ENCODE assay signal across 9 cellular contexts in the genomic region with DNA sequence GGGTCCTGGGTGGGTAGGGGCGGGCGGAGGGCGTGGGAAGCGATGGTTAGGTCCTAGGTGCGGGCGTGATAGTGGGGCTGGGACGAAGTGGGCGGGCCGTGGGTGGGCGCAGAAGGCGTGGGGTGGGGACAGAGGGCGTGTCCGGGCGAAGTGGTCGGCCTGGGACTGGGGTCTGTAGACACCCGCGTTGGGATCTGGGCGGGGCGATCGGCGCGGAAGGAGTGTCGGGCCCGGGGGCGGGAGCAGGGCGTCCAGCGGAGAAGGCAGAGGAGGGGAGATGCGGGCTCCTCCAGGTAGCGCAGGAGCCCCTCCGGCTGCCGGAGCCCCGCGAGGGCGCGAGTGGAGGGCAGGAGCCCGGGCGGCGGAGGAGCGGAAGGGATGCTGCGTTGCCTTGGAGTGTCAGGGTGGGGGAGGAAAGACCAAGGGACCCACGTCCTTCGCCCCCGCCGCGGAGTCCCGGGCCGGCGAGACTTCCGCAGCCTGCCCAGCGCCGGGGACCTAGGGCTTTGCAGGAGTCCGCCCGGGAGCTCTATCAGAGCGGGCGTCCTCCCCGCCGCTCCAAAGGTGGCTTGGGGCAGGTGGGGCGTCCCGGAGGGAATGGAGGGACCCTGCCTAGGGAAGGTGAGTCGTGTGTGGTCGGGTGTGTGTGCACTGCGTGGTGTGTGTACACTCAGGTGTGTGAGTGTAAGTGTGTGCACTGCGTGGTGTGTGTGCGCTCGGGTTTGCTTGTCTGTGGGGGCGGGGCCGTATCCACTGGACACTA. TPM values are rescaled to one million over a fixed set of nuclear protein-coding genes. Genes with fewer than 3 reads are reported as not detected.
A peak's percentile ranks its signal among the peaks of the same experiment; 100 is the strongest.
DNase-seq lines count a peak whose midpoint lies in the region; ATAC-seq, FAIRE-seq and TF ChIP-seq lines count a peak whose summit lies in the region.
"Had no signal": no experiment of that assay in that cellular context is flagged by ENCODE, and none has a peak within 500 bp of the region (broad histone marks: within the 10 kb centered on the region; RNA-seq: fewer than 3 reads in every experiment).

No MANE protein-coding gene starts in this region.

- H3K4me1 Mint-ChIP-seq in T-helper 17 cell: peaks cover 21% of the 10 kb centered on the region
- peaks cover 6% of the 10 kb centered on the region for H3K4me1 Mint-ChIP-seq in endodermal cell
- peaks cover 22 to 36% (median 25%) of the 10 kb centered on the region in 3 donors for H3K4me1 Mint-ChIP-seq in naive B cell

- no peaks in the 10 kb centered on the region for H3K9me3 Mint-ChIP-seq in endodermal cell
- H3K9me3 Mint-ChIP-seq in naive B cell: peaks cover 0 to 10% (median 0%) of the 10 kb centered on the region in 7 donors

- H2AFZ ChIP-seq in Loucy (ENCODE audit: low read length): peak overlapping the region; percentile 88

- TF ChIP-seq CTCF in Loucy (conservative IDR thresholded peaks at IDR 0.05; ENCODE audit: low read length): no peak
- no peak for TF ChIP-seq CTCF in endodermal cell (conservative IDR thresholded peaks at IDR 0.05)

- H3K4me3 Mint-ChIP-seq in T-helper 17 cell: peak overlapping the region; percentile 88
- H3K4me3 Mint-ChIP-seq in endodermal cell: peak overlapping the region; percentile 60
- peak overlapping the region; percentile 83 to 93 (median 88) for H3K4me3 Mint-ChIP-seq in naive B cell

- H3K4me1 ChIP-seq in HAP-1 (no peaks in the 10 kb centered on the region), Loucy (ENCODE audit: insufficient read depth, low read length, poor library complexity, severe bottlenecking) (peaks cover 12% of the 10 kb centered on the region), endodermal cell (ENCODE audit: control insufficient read depth, insufficient read depth, low read length) (no peaks in the 10 kb centered on the region)

- H3K36me3 Mint-ChIP-seq in T-helper 17 cell (ENCODE audit: low read depth) (no peaks in the 10 kb centered on the region), endodermal cell (ENCODE audit: low read depth) (no peaks in the 10 kb centered on the region), naive B cell (no peaks in the 10 kb centered on the region)

- H3K36me3 ChIP-seq in HAP-1 (replicated peaks) (no peaks in the 10 kb centered on the region), Loucy (ENCODE audit: insufficient read depth, low read length) (no peaks in the 10 kb centered on the region), endodermal cell (ENCODE audit: control insufficient read depth, insufficient read depth, low read length) (no peaks in the 10 kb centered on the region)

- H3K27ac Mint-ChIP-seq in T-helper 17 cell (peak overlapping the region; percentile 54), endodermal cell (no peak overlapping the region), naive B cell (peak overlapping the region in 5 of 6 donors; percentile 24 to 90 (median 79))

- no peaks in the 10 kb centered on the region for H3K9me2 ChIP-seq in Loucy (replicated peaks; ENCODE audit: low read depth, low read length)

- H3K27me3 ChIP-seq in HAP-1 (ENCODE audit: low read depth): no peaks in the 10 kb centered on the region
- H3K27me3 ChIP-seq in Loucy (ENCODE audit: insufficient read depth, low read length, poor library complexity, severe bottlenecking): no peaks in the 10 kb centered on the region
- H3K27me3 ChIP-seq in endodermal cell (ENCODE audit: control insufficient read depth, insufficient read depth, low read length, poor library complexity, severe bottlenecking): peaks cover 47% of the 10 kb centered on the region

- peak overlapping the region; percentile 50 for H3K9ac ChIP-seq in Loucy (ENCODE audit: low read depth, low read length, poor library complexity, severe bottlenecking)
- no peak overlapping the region for H3K9ac ChIP-seq in endodermal cell (ENCODE audit: extremely low read depth, low read length, poor library complexity, severe bottlenecking)

- FAIRE-seq in urothelium cell line (lab: Jason Lieb, UNC): peak; percentile 42

- H3K4me3 ChIP-seq in HAP-1 (peak overlapping the region; percentile 69), Loucy (ENCODE audit: low read length, poor library complexity, severe bottlenecking) (peak overlapping the region; percentile 74), endodermal cell (ENCODE audit: low read length) (peak overlapping the region; percentile 67)

- H3K27me3 Mint-ChIP-seq in T-helper 17 cell (no peaks in the 10 kb centered on the region), endodermal cell (ENCODE audit: insufficient read depth) (peaks cover 50% of the 10 kb centered on the region), naive B cell (no peaks in the 10 kb centered on the region)

- no peaks in the 10 kb centered on the region for H3F3A ChIP-seq in Loucy (ENCODE audit: low read depth)

- H3K27ac ChIP-seq in endodermal cell (ENCODE audit: low read depth, low read length): no peak overlapping the region

- no peaks in the 10 kb centered on the region for H3K79me2 ChIP-seq in Loucy (ENCODE audit: insufficient read depth, low read length)

- DNase-seq in activated effector memory CD4-positive, alpha-beta T cell treated with anti-CD3 and anti-CD28 coated beads, Interleukin-2, amount 50 U/mL, for 16 hours: peak; percentile 92
- DNase-seq in activated effector memory CD4-positive, alpha-beta T cell treated with Interleukin-2 at 50 U/mL for 16 hours: no peak
- DNase-seq in HAP-1 (ENCODE audit: low spot score in 2 of 2): peak; percentile 70 to 92
- peak in 1 of 3 donors; percentile 55 for DNase-seq in T-helper 17 cell
- peak; percentile 97 for DNase-seq in endodermal cell
- peak; percentile 74 for DNase-seq in naive B cell
- peak; percentile 91 for DNase-seq in urothelium cell line (ENCODE audit: low spot score)

- H3K9me3 ChIP-seq in HAP-1 (no peaks in the 10 kb centered on the region), Loucy (ENCODE audit: insufficient read depth, low read depth, low read length) (no peaks in the 10 kb centered on the region), T-helper 17 cell (ENCODE audit: control insufficient read depth, low read length, poor library complexity, severe bottlenecking) (no peaks in the 10 kb centered on the region), endodermal cell (ENCODE audit: control insufficient read depth, low read length) (no peaks in the 10 kb centered on the region)

- in situ Hi-C loops in HAP-1 (cut with MboI; ENCODE audit: low sequenced_read_pairs): no loop called here

- 0 to 2% methylated on average over 2 to 66 of the region's 67 CpGs for WGBS in endodermal cell (ENCODE audit: insufficient coverage in 1 of 2, insufficient read length in 1 of 2), 2 experiments

- H3K4me2 ChIP-seq in Loucy (ENCODE audit: low read depth, low read length, poor library complexity, severe bottlenecking): peak overlapping the region; percentile 93

- H4K20me1 ChIP-seq in Loucy (ENCODE audit: insufficient read depth, low read length, poor library complexity, severe bottlenecking): no peaks in the 10 kb centered on the region

- ATAC-seq in T-helper 17 cell: peak; percentile 69
- ATAC-seq in naive B cell (ENCODE audit: low read depth in 2 of 2): peak; percentile 48 to 55

RNA-seq across cellular contexts. Expression of a gene that starts 27.0 kb away (rescaled TPM):
- not detected for total RNA-seq in T-helper 17 cell
- total RNA-seq in endodermal cell: not detected
- polyA plus RNA-seq in endodermal cell (2013, experiment 1 of 2): not detected
- not detected for polyA plus RNA-seq in endodermal cell (2013, experiment 2 of 2)
- polyA plus RNA-seq in naive B cell (ENCODE audit: low read depth in 6 of 6): not detected
- total RNA-seq: lung microvascular endothelial cell had no signal

RNA-seq across cellular contexts. Expression of a gene that starts 53.2 kb away (rescaled TPM):
- total RNA-seq in T-helper 17 cell (10 to 100 TPM; 20.4 to 23.6 TPM), endodermal cell (10 to 100 TPM; 42.5 to 46.6 TPM)
- 41.3 TPM for polyA plus RNA-seq in endodermal cell (2013, experiment 1 of 2)
- 37.0 TPM for polyA plus RNA-seq in endodermal cell (2013, experiment 2 of 2)
- 10 to 100 TPM; 30.7 to 45.9 (median 37.9) TPM for polyA plus RNA-seq in naive B cell (ENCODE audit: low read depth in 6 of 6)

RNA-seq across cellular contexts. Expression of a gene that starts 53.4 kb away (rescaled TPM):
- total RNA-seq in T-helper 17 cell (10 to 100 TPM in 1 of 2 donors, 1 to 10 TPM in 1; 6.8 to 11.2 TPM), endodermal cell (10 to 100 TPM; 19.4 to 21.8 TPM)
- polyA plus RNA-seq in endodermal cell (2013, experiment 1 of 2): 14.3 TPM
- polyA plus RNA-seq in endodermal cell (2013, experiment 2 of 2): 13.4 TPM
- 10 to 100 TPM; 34.3 to 43.1 (median 36.5) TPM for polyA plus RNA-seq in naive B cell (ENCODE audit: low read depth in 6 of 6)
